ENCODE assay signal across 1 cellular context in genomic region chr12:30813741-30814687, GRCh38.
TF ChIP-seq lines count a peak whose summit lies in the region.

No MANE protein-coding gene starts in this region.

TF ChIP-seq in IMR-90, 13 proteins besides CTCF, POLR2A, EP300 and RAD21:
- TF ChIP-seq CEBPB (IDR thresholded peaks at IDR 0.05; ENCODE audit: low read depth, low read length), result 0 out of 2 replicates have a peak, but pooled peaks have one; percentile 4
- no peak for TF ChIP-seq MAFK (IDR thresholded peaks at IDR 0.05; ENCODE audit: low read depth, low read length)
